In the genomic region with DNA sequence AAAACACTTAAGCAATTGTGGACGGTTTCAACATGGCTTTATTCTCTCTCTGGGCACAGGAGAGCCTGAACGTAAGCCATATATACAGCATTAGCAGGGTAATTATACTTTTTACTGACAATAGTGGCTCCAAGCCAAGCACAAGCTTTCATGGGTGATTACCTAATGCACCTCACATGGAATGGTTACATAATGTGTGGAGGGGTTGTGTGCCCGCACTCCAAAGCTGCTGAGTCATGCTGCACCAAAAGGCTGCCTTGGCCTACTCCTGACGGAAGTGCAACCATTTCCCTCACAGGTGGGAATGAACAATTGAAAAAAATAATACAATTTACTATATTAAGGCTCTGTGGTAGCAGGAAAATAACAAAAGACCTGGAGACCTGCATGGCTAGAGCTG, we compare ENCODE assay signal across 1 cellular context.
TF ChIP-seq lines count a peak whose summit lies in the region.

No MANE protein-coding gene starts in this region.

TF ChIP-seq in HepG2, 621 proteins besides CTCF, POLR2A, EP300 and RAD21 (continued from another document):
- TF ChIP-seq, protein P1, sequence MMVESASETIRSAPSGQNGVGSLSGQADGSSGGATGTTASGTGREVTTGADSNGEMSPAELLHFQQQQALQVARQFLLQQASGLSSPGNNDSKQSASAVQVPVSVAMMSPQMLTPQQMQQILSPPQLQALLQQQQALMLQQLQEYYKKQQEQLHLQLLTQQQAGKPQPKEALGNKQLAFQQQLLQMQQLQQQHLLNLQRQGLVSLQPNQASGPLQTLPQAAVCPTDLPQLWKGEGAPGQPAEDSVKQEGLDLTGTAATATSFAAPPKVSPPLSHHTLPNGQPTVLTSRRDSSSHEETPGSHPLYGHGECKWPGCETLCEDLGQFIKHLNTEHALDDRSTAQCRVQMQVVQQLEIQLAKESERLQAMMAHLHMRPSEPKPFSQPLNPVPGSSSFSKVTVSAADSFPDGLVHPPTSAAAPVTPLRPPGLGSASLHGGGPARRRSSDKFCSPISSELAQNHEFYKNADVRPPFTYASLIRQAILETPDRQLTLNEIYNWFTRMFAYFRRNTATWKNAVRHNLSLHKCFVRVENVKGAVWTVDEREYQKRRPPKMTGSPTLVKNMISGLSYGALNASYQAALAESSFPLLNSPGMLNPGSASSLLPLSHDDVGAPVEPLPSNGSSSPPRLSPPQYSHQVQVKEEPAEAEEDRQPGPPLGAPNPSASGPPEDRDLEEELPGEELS (CRISPR knock-in tag; IDR thresholded peaks at IDR 0.05): no peak
- TF ChIP-seq ZNF501 (CRISPR knock-in tag; IDR thresholded peaks at IDR 0.05) (no peak), SOX13 (IDR thresholded peaks at IDR 0.05) (no peak), SOX13 (CRISPR knock-in tag; conservative IDR thresholded peaks at IDR 0.05 in 1 of 2, IDR thresholded peaks at IDR 0.05 in 1 of 2) (peak in 1 of 2 experiments; percentile 49; a peak in 1 of 4 replicates), KAT7 (CRISPR knock-in tag; IDR thresholded peaks at IDR 0.05; ENCODE audit: borderline replicate concordance) (no peak), ZBTB49 (CRISPR knock-in tag; IDR thresholded peaks at IDR 0.05; ENCODE audit: borderline replicate concordance) (no peak), FOXK1 (CRISPR knock-in tag; IDR thresholded peaks at IDR 0.05; ENCODE audit: borderline replicate concordance, low read depth) (0 out of 2 replicates have a peak, but pooled peaks have one; percentile 18), CEBPG (CRISPR knock-in tag; IDR thresholded peaks at IDR 0.05) (peak; percentile 38; the same call in 1 of the 2 replicates), SP2 (CRISPR knock-in tag; IDR thresholded peaks at IDR 0.05) (no peak), JARID2 (CRISPR knock-in tag; IDR thresholded peaks at IDR 0.05; ENCODE audit: insufficient replicate concordance) (no peak), HNRNPL (IDR thresholded peaks at IDR 0.05; ENCODE audit: low read depth, low read length) (no peak), HIVEP1 (CRISPR knock-in tag; IDR thresholded peaks at IDR 0.05) (no peak), ZNF558 (CRISPR knock-in tag; IDR thresholded peaks at IDR 0.05; ENCODE audit: borderline replicate concordance) (no peak), SOX6 (IDR thresholded peaks at IDR 0.05) (no peak), SOX6 (CRISPR knock-in tag; IDR thresholded peaks at IDR 0.05) (peak; percentile 59), CBX2 (IDR thresholded peaks at IDR 0.05; ENCODE audit: low read depth, low read length) (no peak), CBX2 (CRISPR knock-in tag; IDR thresholded peaks at IDR 0.05; ENCODE audit: low read depth) (no peak), GABPB1 (CRISPR knock-in tag; IDR thresholded peaks at IDR 0.05) (peak; percentile 61), ZSCAN25 (CRISPR knock-in tag; IDR thresholded peaks at IDR 0.05) (no peak), BORCS8-MEF2B (CRISPR knock-in tag; IDR thresholded peaks at IDR 0.05) (no peak), CAMTA2 (CRISPR knock-in tag; IDR thresholded peaks at IDR 0.05; ENCODE audit: borderline replicate concordance) (no peak), MAFK (conservative IDR thresholded peaks at IDR 0.05 in 1 of 2, IDR thresholded peaks at IDR 0.05 in 1 of 2; ENCODE audit: low read length in 2 of 2) (peak; percentile 39 to 41; a peak in 3 of 4 replicates), BRCA1 (CRISPR knock-in tag; IDR thresholded peaks at IDR 0.05) (no peak), MAFF (IDR thresholded peaks at IDR 0.05; ENCODE audit: low read depth, low read length) (peak; percentile 33; the same call in 1 of the 2 replicates)
- TF ChIP-seq, protein P2, sequence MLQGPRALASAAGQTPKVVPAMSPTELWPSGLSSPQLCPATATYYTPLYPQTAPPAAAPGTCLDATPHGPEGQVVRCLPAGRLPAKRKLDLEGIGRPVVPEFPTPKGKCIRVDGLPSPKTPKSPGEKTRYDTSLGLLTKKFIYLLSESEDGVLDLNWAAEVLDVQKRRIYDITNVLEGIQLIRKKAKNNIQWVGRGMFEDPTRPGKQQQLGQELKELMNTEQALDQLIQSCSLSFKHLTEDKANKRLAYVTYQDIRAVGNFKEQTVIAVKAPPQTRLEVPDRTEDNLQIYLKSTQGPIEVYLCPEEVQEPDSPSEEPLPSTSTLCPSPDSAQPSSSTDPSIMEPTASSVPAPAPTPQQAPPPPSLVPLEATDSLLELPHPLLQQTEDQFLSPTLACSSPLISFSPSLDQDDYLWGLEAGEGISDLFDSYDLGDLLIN (CRISPR knock-in tag; IDR thresholded peaks at IDR 0.05; ENCODE audit: borderline replicate concordance): no peak
